In the genomic region with DNA sequence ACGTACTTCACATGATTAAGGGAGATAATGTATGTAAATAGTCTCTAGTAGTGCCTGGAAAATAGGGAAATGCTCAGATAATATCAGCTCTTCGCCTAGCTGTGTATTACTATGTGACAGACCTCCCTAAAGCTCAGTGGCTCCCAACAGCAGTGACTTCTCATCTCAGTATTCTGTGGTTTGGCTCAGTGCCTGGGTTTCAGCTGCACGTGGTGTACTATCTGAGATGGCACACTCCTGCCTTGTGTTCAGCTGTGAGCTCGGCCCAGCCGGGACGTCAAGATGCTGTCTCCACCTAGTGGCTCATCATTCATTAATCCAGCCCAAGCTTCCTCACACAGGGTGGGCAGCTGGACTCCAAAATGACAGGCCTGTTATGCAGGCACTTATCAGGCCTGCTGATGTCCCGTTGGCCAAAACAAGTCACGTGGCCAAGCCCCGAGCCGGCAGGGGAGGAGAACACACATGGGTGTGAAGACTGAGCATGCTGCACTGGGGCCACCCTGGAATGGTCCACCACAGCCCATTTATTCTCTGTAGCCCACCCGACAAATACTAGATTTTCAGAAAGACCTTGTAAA, we compare ENCODE assay signal across 8 cellular contexts. TPM values are rescaled to one million over a fixed set of nuclear protein-coding genes. Genes with fewer than 3 reads are reported as not detected.
DNase-seq lines count a peak whose midpoint lies in the region; ATAC-seq and TF ChIP-seq lines count a peak whose summit lies in the region.

No MANE protein-coding gene starts in this region.

- peak; percentile 96 for DNase-seq in AG09319 (ENCODE audit: extremely low read depth, low read depth)
- DNase-seq in NCI-H524 (lab: John Stamatoyannopoulos, UW): peak; percentile 84 to 96
- peak; percentile 81 to 82 for DNase-seq in activated CD4-positive, alpha-beta T cell treated with anti-CD3 and anti-CD28 coated beads, Interleukin-2, amount 50 U/mL, for 4 hours
- DNase-seq in dermis blood vessel endothelial cell: peak; percentile 98
- DNase-seq in medulla oblongata (ENCODE audit: extremely low spot score): peak; percentile 94
- DNase-seq in stimulated activated CD8-positive, alpha-beta memory T cell treated with anti-CD3 and anti-CD28 coated beads, Interleukin-2, amount 100 ng/mL, for 48 hours (ENCODE audit: low read depth in 2 of 2): peak; percentile 63 to 80

- TF ChIP-seq CTCF in AG09319 (IDR thresholded peaks at IDR 0.05; ENCODE audit: low read depth, low read length): peak; percentile 60

- peak; percentile 74 for ATAC-seq in GM18873 (IDR thresholded peaks at IDR 0.05; ENCODE audit: low FRiP score, unreplicated experiment)
- peak; percentile 96 for ATAC-seq in HG03108 (IDR thresholded peaks at IDR 0.05; ENCODE audit: unreplicated experiment)

RNA-seq across cellular contexts. Expression of gene SLFNL1, which starts 17.8 kb away (rescaled TPM):
- total RNA-seq in dermis blood vessel endothelial cell: 0.19 and 0.51 TPM in 2 replicates

RNA-seq across cellular contexts. Expression of gene CTPS1, which starts 24.2 kb away (rescaled TPM):
- total RNA-seq in dermis blood vessel endothelial cell: 21.3 and 35.1 TPM in 2 replicates

Comparison
In these comparisons a context has a peak if more than half of its experiments do, and no peak if none do; other contexts are left out.
1. Peak in every context shown above with its lines: DNase-seq and ATAC-seq.